19 cellular contexts compared by ENCODE assay signal in genomic region chr5:170527998-170528397, GRCh38. TPM values are rescaled to one million over a fixed set of nuclear protein-coding genes. Genes with fewer than 3 reads are reported as not detected.
DNase-seq lines count a peak whose midpoint lies in the region; ATAC-seq and TF ChIP-seq lines count a peak whose summit lies in the region.
"Had no signal": no experiment of that assay in that cellular context is flagged by ENCODE, and none has a peak within 500 bp of the region (broad histone marks: within the 10 kb centered on the region; RNA-seq: fewer than 3 reads in every experiment).

No MANE protein-coding gene starts in this region.

- H3K27ac Mint-ChIP-seq in GM23338 (no peak overlapping the region), nephron (peak overlapping the region in 2 of 3 experiments; percentile 44 to 70)
- H3K27ac Mint-ChIP-seq: CD4-positive, alpha-beta T cell had no signal

- H3K4me2 ChIP-seq in GM23338 (no peak overlapping the region), mammary epithelial cell (ENCODE audit: insufficient read depth, low read depth, low read length) (no peak overlapping the region)

- H3K9me2 ChIP-seq in GM23338 (ENCODE audit: insufficient read depth): peaks cover 4% of the 10 kb centered on the region; the same call in 1 of the 2 replicates

- no peaks in the 10 kb centered on the region for H3F3A ChIP-seq in GM23338 (replicated peaks; ENCODE audit: low read depth)

- H3K27me3 Mint-ChIP-seq in GM23338 (ENCODE audit: insufficient read depth, low read depth, poor library complexity) (no peaks in the 10 kb centered on the region), nephron (ENCODE audit: low read depth) (peaks cover 16% of the 10 kb centered on the region)

- H3K4me3 Mint-ChIP-seq in GM23338: no peak overlapping the region
- H3K4me3 Mint-ChIP-seq in nephron: no peak overlapping the region
- H3K4me3 Mint-ChIP-seq: CD4-positive, alpha-beta T cell had no signal

- no peak for TF ChIP-seq POLR2A in sigmoid colon (IDR thresholded peaks at IDR 0.05)

- H3K9ac ChIP-seq in mammary epithelial cell (ENCODE audit: insufficient read depth, low read length): no peak overlapping the region
- H3K9ac ChIP-seq: GM23248 had no signal

- intact Hi-C loops in sigmoid colon (cut with DNase I): no loop called here
- intact Hi-C loops in mammary epithelial cell (cut with micrococcal nuclease): loop anchor here (10.0 kb wide), 1 partner anchor 73 kb away; no protein-coding TSS in a partner anchor

- dilution Hi-C loops in mammary epithelial cell (cut with HindIII; ENCODE audit: low sequenced_read_pairs): no loop called here

- no peak overlapping the region for H3K27ac ChIP-seq in GM23338 (ENCODE audit: low read depth)
- H3K27ac ChIP-seq in sigmoid colon: no peak overlapping the region
- no peak overlapping the region for H3K27ac ChIP-seq in mammary epithelial cell (ENCODE audit: insufficient read depth, low read depth, low read length)
- H3K27ac ChIP-seq: GM23248, HL-60 had no signal

- H4K20me1 ChIP-seq in GM23338 (replicated peaks; ENCODE audit: insufficient read depth): no peaks in the 10 kb centered on the region; the same call in 1 of the 2 replicates
- H4K20me1 ChIP-seq in mammary epithelial cell (ENCODE audit: insufficient read depth, low read length): no peaks in the 10 kb centered on the region

- peaks cover 9% of the 10 kb centered on the region for H3K4me1 Mint-ChIP-seq in GM23338
- H3K4me1 Mint-ChIP-seq in nephron: peaks cover 34% of the 10 kb centered on the region

- no peak for DNase-seq in GM23338 (ENCODE audit: low spot score)
- peak; percentile 63 for DNase-seq in ecto neural progenitor cell (ENCODE audit: low spot score)
- peak; percentile 39 for DNase-seq in sigmoid colon
- no peak for DNase-seq in NCI-H2227 (lab: John Stamatoyannopoulos, UW; ENCODE audit: unreplicated experiment)
- DNase-seq in mammary epithelial cell: no peak
- no peak for DNase-seq in GM19238 (ENCODE audit: insufficient read length, low spot score)
- DNase-seq: ACHN; BE2C; C1 segment of cervical spinal cord; Caco-2; CD4-positive, alpha-beta T cell; DMS53; DND-41; EL; GM23248; HCEC 1CT had no signal

- H3K4me1 ChIP-seq in GM23338 (ENCODE audit: insufficient read depth) (no peaks in the 10 kb centered on the region), sigmoid colon (peaks cover 0 to 3% (median 1%) of the 10 kb centered on the region in 4 donors), mammary epithelial cell (ENCODE audit: insufficient read depth, low read length) (peaks cover 2% of the 10 kb centered on the region)
- H3K4me1 ChIP-seq: BE2C, Caco-2 had no signal

- TF ChIP-seq EP300 in sigmoid colon (IDR thresholded peaks at IDR 0.05): no peak

- no peaks in the 10 kb centered on the region for H3K79me2 ChIP-seq in GM23338 (replicated peaks; ENCODE audit: insufficient read depth)
- no peaks in the 10 kb centered on the region for H3K79me2 ChIP-seq in mammary epithelial cell (ENCODE audit: insufficient read depth, low read length)

- TF ChIP-seq CTCF in GM23338 (conservative IDR thresholded peaks at IDR 0.05; ENCODE audit: low read depth in 2 of 2) (no peak), nephron (IDR thresholded peaks at IDR 0.05; ENCODE audit: unreplicated experiment in 3 of 3) (no peak), sigmoid colon (IDR thresholded peaks at IDR 0.05) (no peak), mammary epithelial cell (conservative IDR thresholded peaks at IDR 0.05 in 1 of 2, IDR thresholded peaks at IDR 0.05 in 1 of 2; ENCODE audit: extremely low read depth in 1 of 2, insufficient read depth in 1 of 2, low read depth in 1 of 2, low read length in 2 of 2) (no peak)

- H3K4me3 ChIP-seq in GM23338: no peak overlapping the region
- no peak overlapping the region for H3K4me3 ChIP-seq in sigmoid colon
- H3K4me3 ChIP-seq in mammary epithelial cell (replicated peaks in 1 of 3; ENCODE audit: insufficient read depth in 1 of 3, low read depth in 2 of 3, low read length in 3 of 3): no peak overlapping the region
- H3K4me3 ChIP-seq: GM23248 had no signal

- H3K36me3 Mint-ChIP-seq in GM23338 (ENCODE audit: low read depth) (no peaks in the 10 kb centered on the region), nephron (ENCODE audit: low read depth) (no peaks in the 10 kb centered on the region)

- WGBS in sigmoid colon, 2 donors: 67 to 77% methylated on average over 3 of the region's 3 CpGs
- WGBS in mammary epithelial cell (ENCODE audit: low coverage, missing lambda C conversion rate): 73% methylated on average over 3 of the region's 3 CpGs

- in situ Hi-C loops in mammary epithelial cell (cut with MboI; ENCODE audit: low sequenced_read_pairs in 2 of 2): no loop called here

- CTCF ChIA-PET in mammary epithelial cell (lab: Charles Lee; ENCODE audit: low non-redundant PET): no interaction called here

- H3K9me3 Mint-ChIP-seq in GM23338: no peaks in the 10 kb centered on the region
- H3K9me3 Mint-ChIP-seq in nephron: no peaks in the 10 kb centered on the region
- H3K9me3 Mint-ChIP-seq: CD4-positive, alpha-beta T cell had no signal

- no peak overlapping the region for H2AFZ ChIP-seq in GM23338
- H2AFZ ChIP-seq in mammary epithelial cell (ENCODE audit: low read depth, low read length): no peak overlapping the region
- H2AFZ ChIP-seq: GM23248 had no signal

- H3K36me3 ChIP-seq in GM23338 (ENCODE audit: insufficient read depth): no peaks in the 10 kb centered on the region
- no peaks in the 10 kb centered on the region for H3K36me3 ChIP-seq in sigmoid colon
- no peaks in the 10 kb centered on the region for H3K36me3 ChIP-seq in mammary epithelial cell (ENCODE audit: insufficient read depth, low read length)
- H3K36me3 ChIP-seq: BE2C had no signal

- peak; percentile 55 for ATAC-seq in GM23338

- no TSS peak for BruUV-seq in mammary epithelial cell (replicated peaks; lab: Mats Ljungman, UMichigan)

- H3K9me3 ChIP-seq in sigmoid colon (no peaks in the 10 kb centered on the region), mammary epithelial cell (replicated peaks; ENCODE audit: insufficient read depth, low read length) (no peaks in the 10 kb centered on the region)
- H3K9me3 ChIP-seq: BE2C, Caco-2 had no signal

- H3K27me3 ChIP-seq in GM23338 (ENCODE audit: insufficient read depth) (no peaks in the 10 kb centered on the region), sigmoid colon (peaks cover 0 to 8% (median 0%) of the 10 kb centered on the region in 3 donors), mammary epithelial cell (ENCODE audit: insufficient read depth, low read length) (no peaks in the 10 kb centered on the region)
- H3K27me3 ChIP-seq: BE2C had no signal

TF ChIP-seq in GM23338, 12 proteins besides CTCF, POLR2A, EP300 and RAD21 (continues in another document):
- TF ChIP-seq CREB1 (CRISPR knock-in tag; IDR thresholded peaks at IDR 0.05; ENCODE audit: low read depth) (no peak), EZH2phosphoT487 (IDR thresholded peaks at IDR 0.05; ENCODE audit: unreplicated experiment) (no peak), EZH2 (IDR thresholded peaks at IDR 0.05; ENCODE audit: low read depth, unreplicated experiment) (no peak), POLR2AphosphoS5 (IDR thresholded peaks at IDR 0.05; ENCODE audit: low read depth) (no peak), STAT1 (IDR thresholded peaks at IDR 0.05; ENCODE audit: unreplicated experiment) (no peak), JUNB (IDR thresholded peaks at IDR 0.05; ENCODE audit: unreplicated experiment) (no peak), ETS1 (IDR thresholded peaks at IDR 0.05) (no peak)

RNA-seq across cellular contexts. Expression of gene KCNIP1, which starts 24.2 kb away (rescaled TPM):
- 0.31 and 3.0 TPM in 2 replicates for total RNA-seq in GM23338 (2014; rRNA removed; shearing (Covaris generic))
- 0.42 and 0.87 TPM in 2 replicates for polyA plus RNA-seq in GM23338 (2016; fragmentation: Nextera tagmentation; extraction: Ambion mirVana)
- 1 to 10 TPM in 3 of 4 donors, under 1 TPM in 1; 0.49 to 2.8 (median 1.3) TPM for total RNA-seq in sigmoid colon
- polyA plus RNA-seq in sigmoid colon: under 1 TPM in 1 of 3 donors, not detected in 2; 0.28 TPM
- not detected for total RNA-seq in mammary epithelial cell
- polyA plus RNA-seq in mammary epithelial cell: not detected
- not detected for polyA minus RNA-seq in mammary epithelial cell
- total RNA-seq: Caco-2; CD4-positive, alpha-beta T cell; GM23248; HT1080 had no signal
- polyA plus RNA-seq: GM23248 had no signal

Comparison
In these comparisons a context has a peak if more than half of its experiments do, and no peak if none do; other contexts are left out.
1. DNase-seq: peak in ecto neural progenitor cell (single experiment) and sigmoid colon (single experiment); none in GM23338 (single experiment), NCI-H2227 (single experiment), mammary epithelial cell (single experiment) and GM19238 (single experiment).